Comparison of ENCODE assay signal across 16 cellular contexts in genomic region chr4:152727784-152728183, GRCh38. TPM values are rescaled to one million over a fixed set of nuclear protein-coding genes. Genes with fewer than 3 reads are reported as not detected.
"Had no signal": no experiment of that assay in that cellular context is flagged by ENCODE, and none has a peak within 500 bp of the region (broad histone marks: within the 10 kb centered on the region; RNA-seq: fewer than 3 reads in every experiment).

No MANE protein-coding gene starts in this region.

- H3K27me3 Mint-ChIP-seq: activated B cell treated with CpG ODN at 0.5 μM for 24 hours; activated CD4-positive, alpha-beta T cell treated with anti-CD3 and anti-CD28 coated beads, Interleukin-2, amount 10 ng/mL, durations not matched to agents 7 days and 5 days had no signal

- H3K27ac Mint-ChIP-seq: activated B cell treated with CpG ODN at 0.5 μM for 24 hours; activated CD4-positive, alpha-beta T cell treated with anti-CD3 and anti-CD28 coated beads, Interleukin-2, amount 10 ng/mL, durations not matched to agents 7 days and 5 days; activated naive CD8-positive, alpha-beta T cell; natural killer cell treated with Interleukin-12 subunit alpha and Interleukin-12 subunit beta and Interleukin-15 and Interleukin-18, amount 100 ng/mL, for 72 hours; T-helper 1 cell treated with Interleukin-12 subunit alpha and Interleukin-12 subunit beta and Interleukin-4 antibody, amounts not matched to agents 30 μg/mL and 1 μg/mL, for 36 hours had no signal

- H3K27ac ChIP-seq: brain microvascular endothelial cell, gastrocnemius medialis, thoracic aorta, upper lobe of right lung had no signal

- ATAC-seq: gastrocnemius medialis; left lobe of liver; natural killer cell treated with Interleukin-12 subunit alpha and Interleukin-12 subunit beta and Interleukin-15 and Interleukin-18, amount 100 ng/mL, for 72 hours; upper lobe of right lung had no signal

- H3K4me1 ChIP-seq: gastrocnemius medialis, upper lobe of right lung had no signal

- H3K36me3 ChIP-seq: brain microvascular endothelial cell, gastrocnemius medialis, thoracic aorta, upper lobe of right lung had no signal

- H3K4me3 ChIP-seq: gastrocnemius medialis, thoracic aorta, upper lobe of right lung had no signal

- H3K4me1 Mint-ChIP-seq: activated CD4-positive, alpha-beta T cell treated with anti-CD3 and anti-CD28 coated beads, Interleukin-2, amount 10 ng/mL, durations not matched to agents 7 days and 5 days had no signal

- H3K27me3 ChIP-seq: brain microvascular endothelial cell, gastrocnemius medialis, upper lobe of right lung had no signal

- DNase-seq: activated B cell treated with CpG ODN at 0.5 μM for 24 hours; activated CD4-positive, alpha-beta T cell treated with anti-CD3 and anti-CD28 coated beads, Interleukin-2, amount 10 ng/mL, durations not matched to agents 7 days and 5 days; activated CD8-positive, alpha-beta memory T cell treated with anti-CD3 and anti-CD28 coated beads for 24 hours; activated gamma-delta T cell treated with Interleukin-2 at 50 U/mL for 16 hours; brain microvascular endothelial cell; cerebellar nuclear complex; erythroblast; gastrocnemius medialis; mammary epithelial cell; stimulated activated CD4-positive, alpha-beta T cell treated with anti-CD3 and anti-CD28 coated beads, Interleukin-1b, Interleukin-23, amount 100 ng/mL, for 48 hours; upper lobe of right lung had no signal

- H3K4me3 Mint-ChIP-seq: activated B cell treated with CpG ODN at 0.5 μM for 24 hours; activated CD4-positive, alpha-beta T cell treated with anti-CD3 and anti-CD28 coated beads, Interleukin-2, amount 10 ng/mL, durations not matched to agents 7 days and 5 days; activated naive CD8-positive, alpha-beta T cell; natural killer cell treated with Interleukin-12 subunit alpha and Interleukin-12 subunit beta and Interleukin-15 and Interleukin-18, amount 100 ng/mL, for 72 hours; T-helper 1 cell treated with Interleukin-12 subunit alpha and Interleukin-12 subunit beta and Interleukin-4 antibody, amounts not matched to agents 30 μg/mL and 1 μg/mL, for 36 hours had no signal

- H3K9me3 Mint-ChIP-seq: natural killer cell treated with Interleukin-12 subunit alpha and Interleukin-12 subunit beta and Interleukin-15 and Interleukin-18, amount 100 ng/mL, for 72 hours; T-helper 1 cell treated with Interleukin-12 subunit alpha and Interleukin-12 subunit beta and Interleukin-4 antibody, amounts not matched to agents 30 μg/mL and 1 μg/mL, for 36 hours had no signal

- H3K9me3 ChIP-seq: gastrocnemius medialis, thoracic aorta, upper lobe of right lung had no signal

- H3K36me3 Mint-ChIP-seq: activated naive CD8-positive, alpha-beta T cell; natural killer cell treated with Interleukin-12 subunit alpha and Interleukin-12 subunit beta and Interleukin-15 and Interleukin-18, amount 100 ng/mL, for 72 hours had no signal

RNA-seq across cellular contexts. Expression of gene TIGD4, which starts 51.7 kb away (rescaled TPM):
- total RNA-seq: upper lobe of right lung had no signal
